In genomic region chr2:59232394-59233165, GRCh38 we compare ENCODE assay signal across 13 cellular contexts.
DNase-seq lines count a peak whose midpoint lies in the region; ATAC-seq, FAIRE-seq and TF ChIP-seq lines count a peak whose summit lies in the region.
"Had no signal": no experiment of that assay in that cellular context is flagged by ENCODE, and none has a peak within 500 bp of the region (broad histone marks: within the 10 kb centered on the region; RNA-seq: fewer than 3 reads in every experiment).

No MANE protein-coding gene starts in this region.

- H3K36me3 ChIP-seq in BLaER1 treated with 17β-estradiol and CSF1 and Interleukin-3, amounts not matched to agents 10 nM and 100 nM = no peaks in the 10 kb centered on the region

- peak; percentile 91 for ATAC-seq in GM19395 (IDR thresholded peaks at IDR 0.05; ENCODE audit: unreplicated experiment)
- peak; percentile 92 for ATAC-seq in HG02798 (IDR thresholded peaks at IDR 0.05; ENCODE audit: poor library complexity, unreplicated experiment)
- peak; percentile 78 for ATAC-seq in HG03521 (IDR thresholded peaks at IDR 0.05; ENCODE audit: unreplicated experiment)

- DNase-seq in H54 (ENCODE audit: insufficient read length, low spot score) (no peak), NCI-H2029 (lab: John Stamatoyannopoulos, UW) (no peak), SW 1271 (lab: John Stamatoyannopoulos, UW) (no peak), NK-92 (lab: John Stamatoyannopoulos, UW; ENCODE audit: unreplicated experiment) (no peak)
- DNase-seq: activated CD8-positive, alpha-beta memory T cell treated with anti-CD3 and anti-CD28 coated beads, Interleukin-2, amount 50 U/mL, for 48 hours; NCI-H1092; small intestine; T-helper 2 cell had no signal

- no peaks in the 10 kb centered on the region; a peak in 1 of 22 replicates for H3K9me3 ChIP-seq in BLaER1 treated with 17β-estradiol and CSF1 and Interleukin-3, amounts not matched to agents 10 nM and 100 nM (replicated peaks in 1 of 11)

- H3K27me3 ChIP-seq in BLaER1 treated with 17β-estradiol and CSF1 and Interleukin-3, amounts not matched to agents 10 nM and 100 nM = no peaks in the 10 kb centered on the region

- H3K9ac ChIP-seq in BLaER1 treated with 17β-estradiol and CSF1 and Interleukin-3, amounts not matched to agents 10 nM and 100 nM = no peak overlapping the region

- no peak for TF ChIP-seq POLR2A in H54 (IDR thresholded peaks at IDR 0.05; ENCODE audit: low read depth, low read length)

- H3K27ac ChIP-seq in BLaER1 treated with 17β-estradiol and CSF1 and Interleukin-3, amounts not matched to agents 10 nM and 100 nM = no peak overlapping the region; a peak in 1 of 22 replicates

- H3K4me1 ChIP-seq in BLaER1 treated with 17β-estradiol and CSF1 and Interleukin-3, amounts not matched to agents 10 nM and 100 nM = peaks cover 9 to 27% (median 16%) of the 10 kb centered on the region in 10 experiments; a peak in 19 of 20 replicates

- H4K20me1 ChIP-seq in BLaER1 treated with 17β-estradiol and CSF1 and Interleukin-3, amounts not matched to agents 10 nM and 100 nM = no peaks in the 10 kb centered on the region

- H3K4me3 ChIP-seq in BLaER1 treated with 17β-estradiol and CSF1 and Interleukin-3, amounts not matched to agents 10 nM and 100 nM = no peak overlapping the region

- H3K4me2 ChIP-seq in BLaER1 treated with 17β-estradiol and CSF1 and Interleukin-3, amounts not matched to agents 10 nM and 100 nM = peak overlapping the region in 6 of 11 experiments; percentile 8 to 35 (median 21); a peak in 8 of 22 replicates

- no peak for FAIRE-seq in H54 (lab: Jason Lieb, UNC)
- FAIRE-seq: endothelial cell of umbilical vein, small intestine had no signal
